Comparison of ENCODE assay signal across 1 cellular context in genomic region chr19:3374369-3375112, GRCh38.
TF ChIP-seq lines count a peak whose summit lies in the region.

No MANE protein-coding gene starts in this region.

TF ChIP-seq in K562, 482 proteins besides CTCF, POLR2A, EP300 and RAD21 (continued from another document and continues in another):
- TF ChIP-seq E2F8 (IDR thresholded peaks at IDR 0.05; ENCODE audit: low read depth, partially characterized antibody): peak; percentile 45
- no peak for TF ChIP-seq ZNF280B (CRISPR knock-in tag; IDR thresholded peaks at IDR 0.05)
- TF ChIP-seq LEF1 (IDR thresholded peaks at IDR 0.05): peak; percentile 70
- TF ChIP-seq LARP7 (IDR thresholded peaks at IDR 0.05): no peak
- TF ChIP-seq USF1 (CRISPR knock-in tag; IDR thresholded peaks at IDR 0.05): peak; percentile 63; the same call in 1 of the 2 replicates
- TF ChIP-seq PATZ1 (CRISPR knock-in tag; IDR thresholded peaks at IDR 0.05; ENCODE audit: borderline replicate concordance): no peak
- TF ChIP-seq ZNF316 (IDR thresholded peaks at IDR 0.05): no peak
- no peak for TF ChIP-seq MGA (IDR thresholded peaks at IDR 0.05)
- no peak for TF ChIP-seq HLTF (IDR thresholded peaks at IDR 0.05)
- TF ChIP-seq NBN (IDR thresholded peaks at IDR 0.05; ENCODE audit: low read depth): peak; percentile 78; the same call in 1 of the 2 replicates
- no peak for TF ChIP-seq KLF1 (tag; IDR thresholded peaks at IDR 0.05)
- no peak for TF ChIP-seq HNRNPL (IDR thresholded peaks at IDR 0.05; ENCODE audit: low read depth, low read length)
- peak; percentile 79; the same call in 1 of the 2 replicates for TF ChIP-seq CC2D1A (IDR thresholded peaks at IDR 0.05)
- TF ChIP-seq FOXJ2 (tag; IDR thresholded peaks at IDR 0.05): no peak
- TF ChIP-seq EGR1 (conservative IDR thresholded peaks at IDR 0.05): peak; percentile 64
- no peak for TF ChIP-seq ZFP1 (CRISPR knock-in tag; IDR thresholded peaks at IDR 0.05)
- peak; percentile 81 for TF ChIP-seq TCF3 (CRISPR knock-in tag; IDR thresholded peaks at IDR 0.05)
- TF ChIP-seq RERE (CRISPR knock-in tag; IDR thresholded peaks at IDR 0.05; ENCODE audit: borderline replicate concordance): no peak
- no peak for TF ChIP-seq ZNF766 (CRISPR knock-in tag; conservative IDR thresholded peaks at IDR 0.05)
- no peak for TF ChIP-seq CCNT2 (IDR thresholded peaks at IDR 0.05; ENCODE audit: borderline replicate concordance, extremely low read depth, insufficient read length, low read depth, low read length)
- no peak for TF ChIP-seq HNRNPLL (IDR thresholded peaks at IDR 0.05; ENCODE audit: low read depth, low read length, poor library complexity, severe bottlenecking)
- no peak for TF ChIP-seq ATF1 (CRISPR knock-in tag; IDR thresholded peaks at IDR 0.05)
- peak; percentile 54; the same call in 1 of the 2 replicates for TF ChIP-seq ATF1 (tag; IDR thresholded peaks at IDR 0.05)
- TF ChIP-seq RFX7 (CRISPR knock-in tag; IDR thresholded peaks at IDR 0.05): no peak
